Comparison of ENCODE assay signal across 16 cellular contexts in the genomic region with DNA sequence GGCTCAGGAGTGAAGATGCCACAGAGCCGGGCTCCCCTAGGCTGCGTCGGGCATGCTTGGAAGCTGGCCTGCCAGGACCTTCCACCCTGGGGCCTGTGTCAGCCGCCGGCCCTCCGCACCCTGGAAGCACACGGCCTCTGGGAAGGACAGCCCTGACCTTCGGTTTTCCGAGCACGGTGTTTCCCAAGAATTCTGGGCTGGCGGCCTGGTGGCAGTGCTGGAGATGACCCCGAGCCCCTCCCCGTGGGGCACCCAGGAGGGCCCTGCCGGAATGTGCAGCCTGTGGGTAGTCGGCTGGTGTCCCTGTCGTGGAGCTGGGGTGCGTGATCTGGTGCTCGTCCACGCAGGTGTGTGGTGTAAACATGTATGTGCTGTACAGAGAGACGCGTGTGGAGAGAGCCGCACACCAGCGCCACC.
"Had no signal": no experiment of that assay in that cellular context is flagged by ENCODE, and none has a peak within 500 bp of the region (broad histone marks: within the 10 kb centered on the region; RNA-seq: fewer than 3 reads in every experiment).

No MANE protein-coding gene starts in this region.

- DNase-seq: activated CD4-positive, alpha-beta memory T cell treated with anti-CD3 and anti-CD28 coated beads, Interleukin-2, amount 10 ng/mL, durations not matched to agents 7 days and 5 days; activated CD4-positive, alpha-beta T cell treated with anti-CD3 and anti-CD28 coated beads for 36 hours; activated CD8-positive, alpha-beta memory T cell treated with anti-CD3 and anti-CD28 coated beads, Interleukin-2, amount 50 U/mL, for 4 hours; activated naive CD4-positive, alpha-beta T cell treated with Interleukin-2 at 50 U/mL for 16 hours; activated naive CD8-positive, alpha-beta T cell treated with anti-CD3 and anti-CD28 coated beads, Interleukin-2, amount 50 U/mL, for 24 hours; cerebellar nuclear complex; glutamatergic neuron; SJCRH30; small intestine; stimulated activated naive B cell treated with anti-CD40 and anti-IgM and Interleukin-4, amounts not matched to agents 10 μg/mL and 1 μg/mL and 100 μg/mL, for 72 hours; SW 1271; T-helper 9 cell had no signal

- H3K4me3 ChIP-seq: pancreas, SJCRH30, tibial nerve had no signal

- H3K27me3 ChIP-seq: pancreas, SJCRH30, tibial nerve had no signal

- H3K36me3 ChIP-seq: SJCRH30 had no signal

- H3K9me3 ChIP-seq: pancreas, SJCRH30, tibial nerve had no signal

- H3K27ac ChIP-seq: pancreas, SJCRH30 had no signal

- ATAC-seq: activated CD4-positive, alpha-beta T cell treated with anti-CD3 and anti-CD28 coated beads for 36 hours; activated naive CD8-positive, alpha-beta T cell treated with anti-CD3 and anti-CD28 coated beads, Interleukin-2, amount 50 U/mL, for 24 hours; esophagus mucosa; natural killer cell treated with Interleukin-12 subunit alpha and Interleukin-12 subunit beta and Interleukin-15 and Interleukin-18, amount 100 ng/mL, for 72 hours; pancreas; stimulated activated naive B cell treated with anti-CD40 and anti-IgM and Interleukin-4, amounts not matched to agents 10 μg/mL and 1 μg/mL and 100 μg/mL, for 72 hours had no signal
